In genomic region chr12:62466018-62466595, GRCh38 we compare ENCODE assay signal across 8 cellular contexts. TPM values are rescaled to one million over a fixed set of nuclear protein-coding genes. Genes with fewer than 3 reads are reported as not detected.
DNase-seq lines count a peak whose midpoint lies in the region; ATAC-seq, FAIRE-seq and TF ChIP-seq lines count a peak whose summit lies in the region.

No MANE protein-coding gene starts in this region.

- peaks cover 19% of the 10 kb centered on the region for H3K36me3 Mint-ChIP-seq in WTC11

- TF ChIP-seq POLR2A in H54 (IDR thresholded peaks at IDR 0.05; ENCODE audit: low read depth, low read length): no peak

- H3K27me3 Mint-ChIP-seq in WTC11 (ENCODE audit: low read depth): peaks cover 7% of the 10 kb centered on the region; the same call in 1 of the 2 replicates

- H3K9me3 ChIP-seq in endocrine pancreas (ENCODE audit: control insufficient read depth, low read length): no peaks in the 10 kb centered on the region

- peaks cover 26% of the 10 kb centered on the region for H3K9me3 Mint-ChIP-seq in WTC11

- POLR2A ChIA-PET in WTC11 (lab: Charles Lee): interaction anchor here (1.0 kb wide), 1 partner anchor 133 kb away, joined by 3 read pairs; no protein-coding TSS in a partner anchor

- TF ChIP-seq CTCF in LNCaP clone FGC (IDR thresholded peaks at IDR 0.05; ENCODE audit: control insufficient read depth, extremely low read depth, insufficient read depth) (no peak), WTC11 (IDR thresholded peaks at IDR 0.05) (no peak)

- FAIRE-seq in H54 (lab: Jason Lieb, UNC): peak; percentile 65

- H3K4me1 ChIP-seq in endocrine pancreas (ENCODE audit: control insufficient read depth, insufficient read depth, low read length): peaks cover 9% of the 10 kb centered on the region

- peak overlapping the region; percentile 90 for H3K4me3 Mint-ChIP-seq in WTC11

- H3K9ac ChIP-seq in endocrine pancreas (ENCODE audit: control insufficient read depth, insufficient read depth, low read length): peak overlapping the region; percentile 22

- H3K36me3 ChIP-seq in endocrine pancreas (ENCODE audit: control insufficient read depth, insufficient read depth, low read length): no peaks in the 10 kb centered on the region

- peak; percentile 55 for DNase-seq in NCI-H510A treated with DMSO at 0.1 percent for 48 hours (lab: John Stamatoyannopoulos, UW)
- DNase-seq in NCI-H510A (lab: John Stamatoyannopoulos, UW): no peak
- no peak for DNase-seq in H54 (ENCODE audit: insufficient read length, low spot score)
- DNase-seq in LNCaP clone FGC (ENCODE audit: low read depth): peak; percentile 41
- DNase-seq in WTC11 (ENCODE audit: low spot score): peak; percentile 24
- peak; percentile 40 to 54 for DNase-seq in lung microvascular endothelial cell (ENCODE audit: low read depth in 2 of 2)
- DNase-seq in superior temporal gyrus (ENCODE audit: extremely low spot score): peak; percentile 64

- peak overlapping the region; percentile 86 for H3K4me3 ChIP-seq in LNCaP clone FGC (ENCODE audit: low read depth, low read length)
- H3K4me3 ChIP-seq in endocrine pancreas (ENCODE audit: control insufficient read depth, insufficient read depth, low read length): peak overlapping the region; percentile 80

- peak; percentile 73 for ATAC-seq in WTC11

- peak overlapping the region; percentile 35 for H3K27ac Mint-ChIP-seq in WTC11

- peaks cover 8% of the 10 kb centered on the region for H3K4me1 Mint-ChIP-seq in WTC11

- CTCF ChIA-PET in WTC11 (lab: Charles Lee): interaction anchor here (1.2 to 3.1 kb wide), 3 partner anchors 28 to 115 kb away, joined by 6 to 28 read pairs (median 10); no protein-coding TSS in a partner anchor

- H3K27me3 ChIP-seq in endocrine pancreas (ENCODE audit: control insufficient read depth, insufficient read depth, low read length): no peaks in the 10 kb centered on the region

TF ChIP-seq in WTC11, 78 proteins besides CTCF, POLR2A, EP300 and RAD21 (continues in another document):
- no peak for TF ChIP-seq ELF4 (CRISPR knock-in tag; IDR thresholded peaks at IDR 0.05; ENCODE audit: low read depth)
- no peak for TF ChIP-seq ZBTB43 (CRISPR knock-in tag; IDR thresholded peaks at IDR 0.05)
- TF ChIP-seq ZNF425 (CRISPR knock-in tag; conservative IDR thresholded peaks at IDR 0.05): no peak
- no peak for TF ChIP-seq NFE2L1 (CRISPR knock-in tag; IDR thresholded peaks at IDR 0.05)
- TF ChIP-seq MAX (CRISPR knock-in tag; IDR thresholded peaks at IDR 0.05): no peak
- no peak for TF ChIP-seq ATF6 (CRISPR knock-in tag; IDR thresholded peaks at IDR 0.05)
- TF ChIP-seq E2F4 (CRISPR knock-in tag; IDR thresholded peaks at IDR 0.05; ENCODE audit: borderline replicate concordance, low read depth): no peak
- TF ChIP-seq JUN (CRISPR knock-in tag; IDR thresholded peaks at IDR 0.05): no peak
- TF ChIP-seq ZNF512 (CRISPR knock-in tag; IDR thresholded peaks at IDR 0.05; ENCODE audit: borderline replicate concordance): no peak
- no peak for TF ChIP-seq ZNF416 (CRISPR knock-in tag; IDR thresholded peaks at IDR 0.05)
- TF ChIP-seq FOXP4 (CRISPR knock-in tag; IDR thresholded peaks at IDR 0.05): no peak
- no peak for TF ChIP-seq MLX (CRISPR knock-in tag; IDR thresholded peaks at IDR 0.05)
- TF ChIP-seq ZNF219 (CRISPR knock-in tag; IDR thresholded peaks at IDR 0.05; ENCODE audit: borderline replicate concordance): no peak
- no peak for TF ChIP-seq NFYB (CRISPR knock-in tag; conservative IDR thresholded peaks at IDR 0.05; ENCODE audit: low read depth)
- TF ChIP-seq ETV6 (CRISPR knock-in tag; IDR thresholded peaks at IDR 0.05): no peak
- no peak for TF ChIP-seq TP53 (CRISPR knock-in tag; IDR thresholded peaks at IDR 0.05)

RNA-seq across cellular contexts. Expression of gene MON2, which starts 0.5 kb away (rescaled TPM):
- total RNA-seq in WTC11 (2021) (25.8 to 30.9 TPM (median 30.8 TPM) in 3 replicates), lung microvascular endothelial cell (11.1 and 18.3 TPM in 2 replicates)

Comparison
In these comparisons a context has a peak if more than half of its experiments do, and no peak if none do; other contexts are left out.
1. DNase-seq: peak in NCI-H510A treated with DMSO at 0.1 percent for 48 hours (single experiment), LNCaP clone FGC (single experiment), WTC11 (single experiment), lung microvascular endothelial cell (2 of 2) and superior temporal gyrus (single experiment); none in NCI-H510A (single experiment) and H54 (single experiment).